In the genomic region with DNA sequence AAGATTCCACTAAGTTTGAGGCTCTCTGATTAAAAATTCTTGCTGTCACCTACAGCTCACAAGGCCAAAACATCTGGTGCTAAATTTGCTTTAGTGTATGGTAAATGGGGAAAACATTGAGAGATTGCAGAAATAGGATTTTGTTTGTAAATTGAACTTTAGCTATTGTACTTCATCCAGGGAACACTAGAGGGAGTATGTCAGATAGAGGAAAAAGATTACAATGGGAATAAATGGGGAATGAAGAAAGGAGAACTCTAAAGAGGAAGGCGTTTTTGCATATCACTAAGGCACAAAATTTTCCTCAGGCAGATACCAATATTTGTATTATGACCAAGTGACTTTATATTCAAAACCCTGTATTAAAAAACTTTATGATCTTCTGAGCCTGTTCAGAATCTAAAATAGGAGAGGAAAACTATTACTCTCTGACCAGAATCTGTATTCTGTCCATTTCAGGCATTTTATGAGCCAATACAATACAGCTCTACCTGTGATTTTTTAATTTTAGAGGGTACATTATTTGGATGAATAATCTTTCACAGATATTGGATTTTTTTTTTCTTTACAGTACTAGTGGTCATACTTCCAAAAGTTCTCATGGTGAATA, we compare ENCODE assay signal across 3 cellular contexts.
TF ChIP-seq lines count a peak whose summit lies in the region.

No MANE protein-coding gene starts in this region.

TF ChIP-seq in A549, 52 proteins besides CTCF, POLR2A, EP300 and RAD21:
- TF ChIP-seq, protein P1, sequence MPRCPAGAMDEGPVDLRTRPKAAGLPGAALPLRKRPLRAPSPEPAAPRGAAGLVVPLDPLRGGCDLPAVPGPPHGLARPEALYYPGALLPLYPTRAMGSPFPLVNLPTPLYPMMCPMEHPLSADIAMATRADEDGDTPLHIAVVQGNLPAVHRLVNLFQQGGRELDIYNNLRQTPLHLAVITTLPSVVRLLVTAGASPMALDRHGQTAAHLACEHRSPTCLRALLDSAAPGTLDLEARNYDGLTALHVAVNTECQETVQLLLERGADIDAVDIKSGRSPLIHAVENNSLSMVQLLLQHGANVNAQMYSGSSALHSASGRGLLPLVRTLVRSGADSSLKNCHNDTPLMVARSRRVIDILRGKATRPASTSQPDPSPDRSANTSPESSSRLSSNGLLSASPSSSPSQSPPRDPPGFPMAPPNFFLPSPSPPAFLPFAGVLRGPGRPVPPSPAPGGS (IDR thresholded peaks at IDR 0.05): no peak
- peak; percentile 79 for TF ChIP-seq SMC3 (IDR thresholded peaks at IDR 0.05)
- TF ChIP-seq RFX5 (IDR thresholded peaks at IDR 0.05): no peak
- TF ChIP-seq HOXB13 (CRISPR knock-in tag; IDR thresholded peaks at IDR 0.05; ENCODE audit: low read depth): no peak
- no peak for TF ChIP-seq MAZ (IDR thresholded peaks at IDR 0.05; ENCODE audit: borderline replicate concordance, low read depth, low read length)
- no peak for TF ChIP-seq CBX2 (IDR thresholded peaks at IDR 0.05; ENCODE audit: borderline replicate concordance, low read depth)
- TF ChIP-seq ZC3H11A (IDR thresholded peaks at IDR 0.05): 0 out of 2 replicates have a peak, but pooled peaks have one; percentile 1
- no peak for TF ChIP-seq EHF (CRISPR knock-in tag; IDR thresholded peaks at IDR 0.05)

TF ChIP-seq in GM12891, 5 proteins besides CTCF, POLR2A, EP300 and RAD21 (continued from another document):
- TF ChIP-seq SPI1 (IDR thresholded peaks at IDR 0.05; ENCODE audit: low read depth, low read length): no peak
TF ChIP-seq in GM12891: peak in this region for 0.

TF ChIP-seq in H1, 55 proteins besides CTCF, POLR2A, EP300 and RAD21 (continued from another document):
- no peak for TF ChIP-seq ZNF274 (IDR thresholded peaks at IDR 0.05; ENCODE audit: borderline replicate concordance, extremely low read depth, low read length)
- TF ChIP-seq, protein P2, sequence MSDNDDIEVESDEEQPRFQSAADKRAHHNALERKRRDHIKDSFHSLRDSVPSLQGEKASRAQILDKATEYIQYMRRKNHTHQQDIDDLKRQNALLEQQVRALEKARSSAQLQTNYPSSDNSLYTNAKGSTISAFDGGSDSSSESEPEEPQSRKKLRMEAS (IDR thresholded peaks at IDR 0.05): no peak
- no peak for TF ChIP-seq SIX5 (IDR thresholded peaks at IDR 0.05; ENCODE audit: low read depth, low read length)
- no peak for TF ChIP-seq CREB1 (IDR thresholded peaks at IDR 0.05)
- TF ChIP-seq SAP30 (IDR thresholded peaks at IDR 0.05; ENCODE audit: insufficient read depth, insufficient replicate concordance, low read length): no peak
- TF ChIP-seq SRF (IDR thresholded peaks at IDR 0.05; ENCODE audit: low read depth, low read length): no peak
- no peak for TF ChIP-seq RBBP5 (IDR thresholded peaks at IDR 0.05; ENCODE audit: borderline replicate concordance, low read depth, low read length)
- TF ChIP-seq SP4 (IDR thresholded peaks at IDR 0.05; ENCODE audit: low read length): no peak
- no peak for TF ChIP-seq SP1 (IDR thresholded peaks at IDR 0.05; ENCODE audit: low read depth, low read length)
